In the genomic region with DNA sequence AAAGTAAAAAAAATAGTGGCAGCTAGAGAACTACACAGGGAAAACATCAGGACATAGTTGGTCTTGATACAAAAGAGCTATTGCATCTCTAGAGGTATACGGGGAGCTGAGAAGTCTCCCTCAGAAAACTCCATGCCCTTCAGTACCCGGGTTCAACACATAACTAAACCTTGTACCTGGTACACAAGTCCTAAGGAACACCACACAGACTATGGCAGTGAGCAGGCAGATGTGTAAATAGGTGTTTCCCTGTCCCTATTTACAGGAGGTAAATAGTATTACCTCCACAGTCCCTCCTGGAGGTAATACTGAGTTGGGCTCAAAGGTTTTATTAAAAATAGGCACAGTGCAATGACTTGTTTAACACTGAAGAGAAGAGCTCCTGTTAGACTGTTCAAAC, we compare ENCODE assay signal across 16 cellular contexts. TPM values are rescaled to one million over a fixed set of nuclear protein-coding genes. Genes with fewer than 3 reads are reported as not detected.
DNase-seq lines count a peak whose midpoint lies in the region; ATAC-seq and TF ChIP-seq lines count a peak whose summit lies in the region.
"Had no signal": no experiment of that assay in that cellular context is flagged by ENCODE, and none has a peak within 500 bp of the region (broad histone marks: within the 10 kb centered on the region; RNA-seq: fewer than 3 reads in every experiment).

No MANE protein-coding gene starts in this region.

- POLR2A ChIA-PET in CD8-positive, alpha-beta memory T cell (lab: Charles Lee): no interaction called here

- no peak for ATAC-seq in activated naive CD4-positive, alpha-beta T cell treated with anti-CD3 and anti-CD28 coated beads, Interleukin-2, amount 50 U/mL, for 72 hours
- no peak for ATAC-seq in activated T-helper 17 cell treated with anti-CD3 and anti-CD28 coated beads, Interleukin-2, amount 50 U/mL, for 72 hours (replicated peaks)
- ATAC-seq: K562, Right ventricle myocardium inferior had no signal

- H3K27me3 ChIP-seq in CD8-positive, alpha-beta memory T cell (ENCODE audit: insufficient read depth, low read length, poor library complexity, severe bottlenecking): peaks cover 16% of the 10 kb centered on the region
- H3K27me3 ChIP-seq: BLaER1, Peyer's patch had no signal

- H3K4me1 Mint-ChIP-seq in activated naive CD4-positive, alpha-beta T cell treated with anti-CD3 and anti-CD28 coated beads, Interleukin-2, amount 10 ng/mL, durations not matched to agents 7 days and 5 days: peaks cover 38% of the 10 kb centered on the region
- H3K4me1 Mint-ChIP-seq in CD8-positive, alpha-beta memory T cell: peaks cover 17 to 30% (median 25%) of the 10 kb centered on the region in 3 donors
- H3K4me1 Mint-ChIP-seq in activated T-helper 17 cell treated with anti-CD3 and anti-CD28 coated beads, Interleukin-2, amount 50 U/mL, for 72 hours: peaks cover 18% of the 10 kb centered on the region
- peaks cover 20% of the 10 kb centered on the region for H3K4me1 Mint-ChIP-seq in neural crest cell

- H3K36me3 ChIP-seq in CD8-positive, alpha-beta memory T cell (ENCODE audit: insufficient read depth, low read length): no peaks in the 10 kb centered on the region
- H3K36me3 ChIP-seq: BLaER1, Peyer's patch had no signal

- DNase-seq in activated naive CD4-positive, alpha-beta T cell treated with anti-CD3 and anti-CD28 coated beads, Interleukin-2, amount 10 ng/mL, durations not matched to agents 7 days and 5 days: no peak
- DNase-seq in activated naive CD4-positive, alpha-beta T cell treated with anti-CD3 and anti-CD28 coated beads, Interleukin-2, amount 50 U/mL, for 72 hours (ENCODE audit: low spot score in 2 of 2): no peak
- DNase-seq in CD8-positive, alpha-beta memory T cell: no peak
- DNase-seq in neural crest cell (ENCODE audit: low read depth, low spot score): no peak
- DNase-seq in SKM-1 (lab: John Stamatoyannopoulos, UW; ENCODE audit: unreplicated experiment): no peak
- no peak for DNase-seq in amniotic stem cell (lab: John Stamatoyannopoulos, UW)
- DNase-seq: DMS 273 treated with DMSO at 0.1 percent for 48 hours, NCI-H1436, NCI-H2029 treated with DMSO at 0.1 percent for 48 hours, NCI-H524, Peyer's patch had no signal

- H3K4me3 ChIP-seq in CD8-positive, alpha-beta memory T cell (ENCODE audit: low read length): no peak overlapping the region
- H3K4me3 ChIP-seq: BLaER1, K562, Peyer's patch had no signal

- H3K27ac ChIP-seq in CD8-positive, alpha-beta memory T cell (ENCODE audit: low read depth, low read length): no peak overlapping the region
- H3K27ac ChIP-seq: BLaER1, HL-60, Peyer's patch had no signal

- peaks cover 18% of the 10 kb centered on the region for H3K4me1 ChIP-seq in CD8-positive, alpha-beta memory T cell (ENCODE audit: insufficient read depth, low read length)
- H3K4me1 ChIP-seq: BLaER1 had no signal

- peaks cover 1% of the 10 kb centered on the region for H3K36me3 Mint-ChIP-seq in activated naive CD4-positive, alpha-beta T cell treated with anti-CD3 and anti-CD28 coated beads, Interleukin-2, amount 10 ng/mL, durations not matched to agents 7 days and 5 days
- H3K36me3 Mint-ChIP-seq in activated naive CD4-positive, alpha-beta T cell treated with anti-CD3 and anti-CD28 coated beads, Interleukin-2, amount 50 U/mL, for 72 hours: peaks cover 6 to 12% of the 10 kb centered on the region in 2 donors
- peaks cover 0 to 2% (median 0%) of the 10 kb centered on the region in 3 donors for H3K36me3 Mint-ChIP-seq in CD8-positive, alpha-beta memory T cell
- H3K36me3 Mint-ChIP-seq in activated T-helper 17 cell treated with anti-CD3 and anti-CD28 coated beads, Interleukin-2, amount 50 U/mL, for 72 hours (ENCODE audit: low read depth): no peaks in the 10 kb centered on the region
- no peaks in the 10 kb centered on the region for H3K36me3 Mint-ChIP-seq in neural crest cell (ENCODE audit: low read depth)

- H3K4me3 Mint-ChIP-seq in activated naive CD4-positive, alpha-beta T cell treated with anti-CD3 and anti-CD28 coated beads, Interleukin-2, amount 10 ng/mL, durations not matched to agents 7 days and 5 days: peak overlapping the region; percentile 85
- H3K4me3 Mint-ChIP-seq in CD8-positive, alpha-beta memory T cell: peak overlapping the region in 5 of 7 donors; percentile 8 to 94 (median 86)
- peak overlapping the region; percentile 81 for H3K4me3 Mint-ChIP-seq in activated T-helper 17 cell treated with anti-CD3 and anti-CD28 coated beads, Interleukin-2, amount 50 U/mL, for 72 hours
- peak overlapping the region; percentile 59 for H3K4me3 Mint-ChIP-seq in neural crest cell

- no peak for TF ChIP-seq CTCF in neural crest cell (conservative IDR thresholded peaks at IDR 0.05)

- CTCF ChIA-PET in activated naive CD4-positive, alpha-beta T cell treated with anti-CD3 and anti-CD28 coated beads, Interleukin-2, amount 10 ng/mL, durations not matched to agents 7 days and 5 days (lab: Charles Lee): interaction anchor here (1.1 kb wide), 1 partner anchor 54 kb away, joined by 3 read pairs; no protein-coding TSS in a partner anchor
- CTCF ChIA-PET in CD8-positive, alpha-beta memory T cell (lab: Charles Lee): interaction anchor here (0.9 kb wide), 1 partner anchor 11 kb away, joined by 3 read pairs; no protein-coding TSS in a partner anchor

- H3K9me3 ChIP-seq in CD8-positive, alpha-beta memory T cell (ENCODE audit: low read length): no peaks in the 10 kb centered on the region
- H3K9me3 ChIP-seq: Peyer's patch had no signal

- no peaks in the 10 kb centered on the region for H3K9me3 Mint-ChIP-seq in activated naive CD4-positive, alpha-beta T cell treated with anti-CD3 and anti-CD28 coated beads, Interleukin-2, amount 10 ng/mL, durations not matched to agents 7 days and 5 days
- peaks cover 5% of the 10 kb centered on the region in 2 donors for H3K9me3 Mint-ChIP-seq in activated naive CD4-positive, alpha-beta T cell treated with anti-CD3 and anti-CD28 coated beads, Interleukin-2, amount 50 U/mL, for 72 hours
- H3K9me3 Mint-ChIP-seq in CD8-positive, alpha-beta memory T cell: no peaks in the 10 kb centered on the region
- H3K9me3 Mint-ChIP-seq in activated T-helper 17 cell treated with anti-CD3 and anti-CD28 coated beads, Interleukin-2, amount 50 U/mL, for 72 hours: peaks cover 5% of the 10 kb centered on the region
- no peaks in the 10 kb centered on the region for H3K9me3 Mint-ChIP-seq in neural crest cell

- peak overlapping the region; percentile 33 for H3K27ac Mint-ChIP-seq in activated naive CD4-positive, alpha-beta T cell treated with anti-CD3 and anti-CD28 coated beads, Interleukin-2, amount 10 ng/mL, durations not matched to agents 7 days and 5 days
- no peak overlapping the region for H3K27ac Mint-ChIP-seq in activated naive CD4-positive, alpha-beta T cell treated with anti-CD3 and anti-CD28 coated beads, Interleukin-2, amount 50 U/mL, for 72 hours
- peak overlapping the region in 1 of 8 donors; percentile 89 for H3K27ac Mint-ChIP-seq in CD8-positive, alpha-beta memory T cell
- no peak overlapping the region for H3K27ac Mint-ChIP-seq in activated T-helper 17 cell treated with anti-CD3 and anti-CD28 coated beads, Interleukin-2, amount 50 U/mL, for 72 hours
- H3K27ac Mint-ChIP-seq in neural crest cell (ENCODE audit: unreplicated experiment): no peak overlapping the region

- peaks cover 49% of the 10 kb centered on the region for H3K27me3 Mint-ChIP-seq in activated naive CD4-positive, alpha-beta T cell treated with anti-CD3 and anti-CD28 coated beads, Interleukin-2, amount 10 ng/mL, durations not matched to agents 7 days and 5 days
- H3K27me3 Mint-ChIP-seq in CD8-positive, alpha-beta memory T cell: peaks cover 22 to 32% of the 10 kb centered on the region in 2 donors
- H3K27me3 Mint-ChIP-seq in activated T-helper 17 cell treated with anti-CD3 and anti-CD28 coated beads, Interleukin-2, amount 50 U/mL, for 72 hours: peaks cover 15% of the 10 kb centered on the region
- H3K27me3 Mint-ChIP-seq in neural crest cell (ENCODE audit: low read depth): peaks cover 61% of the 10 kb centered on the region

RNA-seq across cellular contexts. Expression of gene FGF14, which starts 5.9 kb away (rescaled TPM):
- not detected for total RNA-seq in activated naive CD4-positive, alpha-beta T cell treated with anti-CD3 and anti-CD28 coated beads, Interleukin-2, amount 50 U/mL, for 72 hours
- not detected for total RNA-seq in CD8-positive, alpha-beta memory T cell
- not detected for polyA plus RNA-seq in CD8-positive, alpha-beta memory T cell
- not detected for total RNA-seq in activated T-helper 17 cell treated with anti-CD3 and anti-CD28 coated beads, Interleukin-2, amount 50 U/mL, for 72 hours
- 0.75 and 1.7 TPM in 2 replicates for total RNA-seq in neural crest cell
- total RNA-seq: K562 had no signal
- polyA plus RNA-seq: K562 had no signal
